In the genomic region with DNA sequence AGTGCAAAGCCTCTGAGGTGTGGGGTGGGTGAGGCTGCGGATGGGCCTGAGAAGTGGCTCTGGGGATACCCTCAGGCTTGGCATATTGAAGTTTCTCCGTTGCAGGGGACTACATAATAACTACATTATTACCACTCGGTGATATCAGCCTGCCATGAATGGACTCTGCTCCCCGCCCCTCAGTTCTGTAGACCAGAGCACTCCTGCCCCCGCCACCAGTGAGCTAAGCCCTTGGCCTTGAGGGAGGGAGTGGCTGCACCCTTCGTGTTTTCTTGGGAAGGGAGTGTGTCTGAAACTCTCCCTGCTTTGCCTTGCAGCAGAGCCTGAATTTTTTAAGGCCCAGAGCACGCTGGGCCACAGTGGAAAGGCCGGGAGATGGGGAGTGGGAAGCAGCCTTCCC, we compare ENCODE assay signal across 8 cellular contexts. TPM values are rescaled to one million over a fixed set of nuclear protein-coding genes. Genes with fewer than 3 reads are reported as not detected.
DNase-seq lines count a peak whose midpoint lies in the region; ATAC-seq and TF ChIP-seq lines count a peak whose summit lies in the region.

No MANE protein-coding gene starts in this region.

- H3K36me3 ChIP-seq in ascending aorta (no peaks in the 10 kb centered on the region), mesendoderm (ENCODE audit: control insufficient read depth, insufficient read depth, low read length) (peaks cover 3% of the 10 kb centered on the region), vagina (no peaks in the 10 kb centered on the region)

- TF ChIP-seq POLR2A in vagina (IDR thresholded peaks at IDR 0.05), result no peak

- H3K9me3 ChIP-seq in ascending aorta (no peaks in the 10 kb centered on the region), vagina (no peaks in the 10 kb centered on the region)

- no peak overlapping the region for H2BK15ac ChIP-seq in mesendoderm (replicated peaks; ENCODE audit: low read depth)

- H3K27ac ChIP-seq in ascending aorta (peak overlapping the region in 1 of 2 donors; percentile 82), mesendoderm (ENCODE audit: low read depth, low read length) (no peak overlapping the region), vagina (peak overlapping the region; percentile 94)

- H3K23ac ChIP-seq in mesendoderm (ENCODE audit: low read length), result peak overlapping the region; percentile 94

- no peak overlapping the region for H4K5ac ChIP-seq in mesendoderm (ENCODE audit: low read length)

- H2AK5ac ChIP-seq in mesendoderm (ENCODE audit: low read length), result peak overlapping the region; percentile 32

- H3K56ac ChIP-seq in mesendoderm (ENCODE audit: low read length), result peak overlapping the region; percentile 97

- peak overlapping the region; percentile 71 for H3K4me2 ChIP-seq in mesendoderm (ENCODE audit: low read length)

- H3K4me1 ChIP-seq in ascending aorta (peaks cover 0 to 14% of the 10 kb centered on the region in 2 donors), mesendoderm (ENCODE audit: control insufficient read depth, low read depth, low read length) (peaks cover 26% of the 10 kb centered on the region), vagina (peaks cover 62% of the 10 kb centered on the region)

- TF ChIP-seq CTCF in ascending aorta (IDR thresholded peaks at IDR 0.05) (no peak), vagina (IDR thresholded peaks at IDR 0.05) (no peak)

- H3K4me3 ChIP-seq in ascending aorta (peak overlapping the region; percentile 77 to 81), mesendoderm (ENCODE audit: low read length) (peak overlapping the region; percentile 37), vagina (peak overlapping the region; percentile 84)

- intact Hi-C loops in ascending aorta (cut with DNase I) (loop anchor here (5.0 kb wide), 1 partner anchor 174 kb away; the partner anchor contains the start of gene SETD1B), vagina (cut with DNase I) (loop anchor here (5.0 kb wide), 1 partner anchor 44 kb away; no protein-coding TSS in a partner anchor)

- peak overlapping the region; percentile 56 for H3K4ac ChIP-seq in mesendoderm (ENCODE audit: low read depth, low read length)

- H2BK5ac ChIP-seq in mesendoderm (ENCODE audit: low read length), result no peak overlapping the region

- peak; percentile 42 for DNase-seq in stimulated activated CD4-positive, alpha-beta T cell treated with anti-CD3 and anti-CD28 coated beads, Interleukin-15, amount 100 ng/mL, for 24 hours
- no peak for DNase-seq in stimulated activated CD4-positive, alpha-beta T cell treated with anti-CD3 and anti-CD28 coated beads, Interleukin-2, amount 100 ng/mL, for 48 hours
- no peak for DNase-seq in ascending aorta (ENCODE audit: low spot score in 2 of 2)
- peak; percentile 50 for DNase-seq in mesendoderm
- no peak for DNase-seq in vagina (ENCODE audit: extremely low spot score in 2 of 2)
- no peak for DNase-seq in NCI-H187 (lab: John Stamatoyannopoulos, UW)
- no peak for DNase-seq in NCI-H1092 treated with DMSO at 0.1 percent for 48 hours (lab: John Stamatoyannopoulos, UW)

- no CpG with 5 or more reads among the region's 8 CpGs for WGBS in mesendoderm (ENCODE audit: extremely low coverage, insufficient coverage, low lambda C conversion rate)

- H4K8ac ChIP-seq in mesendoderm (ENCODE audit: low read depth, low read length), result no peak overlapping the region

- peak overlapping the region; percentile 57 for H3K18ac ChIP-seq in mesendoderm (ENCODE audit: low read length)

- H3K27me3 ChIP-seq in ascending aorta, result no peaks in the 10 kb centered on the region
- no peaks in the 10 kb centered on the region for H3K27me3 ChIP-seq in mesendoderm (ENCODE audit: insufficient read depth, low read length, poor library complexity)
- no peaks in the 10 kb centered on the region for H3K27me3 ChIP-seq in vagina

- H3K79me2 ChIP-seq in mesendoderm (ENCODE audit: control insufficient read depth, insufficient read depth, low read length), result peaks cover 50% of the 10 kb centered on the region

- peaks cover 28% of the 10 kb centered on the region for H3K79me1 ChIP-seq in mesendoderm (ENCODE audit: low read length)

- no peak for ATAC-seq in GM18909 (IDR thresholded peaks at IDR 0.05; ENCODE audit: poor library complexity, unreplicated experiment)

- no peak overlapping the region for H2BK120ac ChIP-seq in mesendoderm (ENCODE audit: low read depth, low read length)

- peak overlapping the region; percentile 79 for H3K9ac ChIP-seq in mesendoderm (ENCODE audit: low read length)

RNA-seq across cellular contexts. Expression of gene ORAI1, which starts 1.7 kb away (rescaled TPM):
- total RNA-seq in ascending aorta, result 24.6 TPM
- polyA plus RNA-seq in mesendoderm (2013, experiment 1 of 2), result 26.1 TPM
- 27.7 TPM for polyA plus RNA-seq in mesendoderm (2013, experiment 2 of 2)
- 18.2 TPM for total RNA-seq in vagina

RNA-seq across cellular contexts. Expression of gene MORN3, which starts 41.4 kb away (rescaled TPM):
- not detected for total RNA-seq in ascending aorta
- polyA plus RNA-seq in mesendoderm (2013, experiment 1 of 2), result 0.79 TPM
- 0.98 TPM for polyA plus RNA-seq in mesendoderm (2013, experiment 2 of 2)
- total RNA-seq in vagina, result not detected

RNA-seq across cellular contexts. Expression of gene KDM2B, which starts 47.2 kb away (rescaled TPM):
- total RNA-seq in ascending aorta, result 17.3 TPM
- 74.8 TPM for polyA plus RNA-seq in mesendoderm (2013, experiment 1 of 2)
- 78.1 TPM for polyA plus RNA-seq in mesendoderm (2013, experiment 2 of 2)
- 18.9 TPM for total RNA-seq in vagina

Comparison
In these comparisons a context has a peak if more than half of its experiments do, and no peak if none do; other contexts are left out.
1. DNase-seq: peak in stimulated activated CD4-positive, alpha-beta T cell treated with anti-CD3 and anti-CD28 coated beads, Interleukin-15, amount 100 ng/mL, for 24 hours (single experiment) and mesendoderm (single experiment); none in stimulated activated CD4-positive, alpha-beta T cell treated with anti-CD3 and anti-CD28 coated beads, Interleukin-2, amount 100 ng/mL, for 48 hours (0 of 2), ascending aorta (0 of 2), vagina (0 of 2), NCI-H187 (0 of 2) and NCI-H1092 treated with DMSO at 0.1 percent for 48 hours (single experiment).
2. Peak in every context shown above with its lines, with median percentiles within 50 percentile points of each other: H3K4me3 ChIP-seq.